ENCODE assay signal across 21 cellular contexts in genomic region chr5:151345187-151345807, GRCh38. TPM values are rescaled to one million over a fixed set of nuclear protein-coding genes. Genes with fewer than 3 reads are reported as not detected.
DNase-seq lines count a peak whose midpoint lies in the region; ATAC-seq, FAIRE-seq and TF ChIP-seq lines count a peak whose summit lies in the region.
"Had no signal": no experiment of that assay in that cellular context is flagged by ENCODE, and none has a peak within 500 bp of the region (broad histone marks: within the 10 kb centered on the region; RNA-seq: fewer than 3 reads in every experiment).

No MANE protein-coding gene starts in this region.

- CTCF ChIA-PET in H1 (lab: Charles Lee; ENCODE audit: partially characterized antibody): interaction anchor here (0.7 to 1.7 kb wide), 5 partner anchors 10 to 230 kb away, joined by 3 to 5 read pairs (median 3); no protein-coding TSS in a partner anchor

- H3K9me3 ChIP-seq in H1 (ENCODE audit: insufficient read depth in 2 of 2, low read depth in 1 of 2, low read length in 1 of 2) (no peaks in the 10 kb centered on the region), neural progenitor cell (ENCODE audit: low read depth) (no peaks in the 10 kb centered on the region), skeletal muscle tissue (ENCODE audit: control insufficient read depth in 3 of 3, low read length in 3 of 3) (no peaks in the 10 kb centered on the region)

- no peak overlapping the region for H3K14ac ChIP-seq in H1 (ENCODE audit: insufficient read length)

- FAIRE-seq in H1 (lab: Jason Lieb, UNC): no peak
- FAIRE-seq: A204.1, GM12892 had no signal

- H4K8ac ChIP-seq in H1 (ENCODE audit: extremely low read depth, insufficient read depth, low read length): no peak overlapping the region

- no peak for TF ChIP-seq RAD21 in H1 (IDR thresholded peaks at IDR 0.05 in 1 of 2, conservative IDR thresholded peaks at IDR 0.05 in 1 of 2; ENCODE audit: low read depth in 2 of 2, low read length in 2 of 2)

- DNase-seq in H7 (peak; percentile 39), H1 (ENCODE audit: low read depth in 1 of 2, low spot score in 2 of 2) (no peak), neural progenitor cell (ENCODE audit: low spot score) (peak; percentile 27), type B pancreatic cell (ENCODE audit: extremely low spot score, unreplicated experiment) (no peak)
- DNase-seq in activated naive CD4-positive, alpha-beta T cell treated with Interleukin-2 at 50 U/mL for 16 hours: no peak
- DNase-seq: CD8-positive, alpha-beta memory T cell; DMS79; Karpas-422; MM.1S; NCI-H1092 treated with DMSO at 0.1 percent for 48 hours; NCI-H146; NCI-H2029 treated with DMSO at 0.1 percent for 48 hours; NCI-H2171; NCI-H526 had no signal

- H3K4me2 ChIP-seq in H1 (ENCODE audit: insufficient read depth in 1 of 2, low read depth in 2 of 2, low read length in 2 of 2) (peak overlapping the region; percentile 21 to 29; a peak in 3 of 4 replicates), neural progenitor cell (peak overlapping the region; percentile 61)

- TF ChIP-seq POLR2A in H1 (IDR thresholded peaks at IDR 0.05; ENCODE audit: control extremely low read depth in 1 of 2, low read depth in 2 of 2, low read length in 2 of 2): no peak

- POLR2A ChIA-PET in H1 (lab: Charles Lee; ENCODE audit: partially characterized antibody): no interaction called here

- H3K4me1 ChIP-seq in H1 (replicated peaks in 1 of 4; ENCODE audit: control insufficient read depth in 3 of 4, insufficient read depth in 4 of 4, low read length in 3 of 4) (peaks cover 4 to 22% (median 18%) of the 10 kb centered on the region in 4 experiments; a peak in 5 of 7 replicates), neural progenitor cell (peaks cover 45% of the 10 kb centered on the region), skeletal muscle tissue (ENCODE audit: control insufficient read depth in 3 of 3, insufficient read depth in 3 of 3, low read length in 3 of 3) (peaks cover 26 to 43% (median 28%) of the 10 kb centered on the region in 3 donors)

- H3K36me3 Mint-ChIP-seq in neural progenitor cell (no peaks in the 10 kb centered on the region), type B pancreatic cell (no peaks in the 10 kb centered on the region)
- H3K36me3 Mint-ChIP-seq: CD8-positive, alpha-beta memory T cell had no signal

- H3K23me2 ChIP-seq in H1 (ENCODE audit: low read depth, low read length): no peaks in the 10 kb centered on the region

- H3K4me3 ChIP-seq in H7 (ENCODE audit: insufficient read depth, low read depth, low read length) (no peak overlapping the region), H1 (ENCODE audit: extremely low read depth in 1 of 4, insufficient read depth in 2 of 4, low read depth in 3 of 4, low read length in 4 of 4) (peak overlapping the region in 1 of 4 experiments; percentile 15; a peak in 1 of 8 replicates), neural progenitor cell (peak overlapping the region; percentile 25), skeletal muscle tissue (ENCODE audit: low read length in 3 of 3) (peak overlapping the region; percentile 78 to 91 (median 84))

- no peak for ATAC-seq in HG03196 (IDR thresholded peaks at IDR 0.05; ENCODE audit: unreplicated experiment)

- H3K27me3 Mint-ChIP-seq in neural progenitor cell (ENCODE audit: insufficient read depth, low read depth) (peaks cover 6% of the 10 kb centered on the region), type B pancreatic cell (peaks cover 72% of the 10 kb centered on the region)

- no peaks in the 10 kb centered on the region for H3K79me1 ChIP-seq in H1 (ENCODE audit: low read depth, low read length)

- no peak overlapping the region for H2BK5ac ChIP-seq in H1 (ENCODE audit: low read depth, low read length)

- H2BK120ac ChIP-seq in H1 (replicated peaks; ENCODE audit: low read depth, low read length): no peak overlapping the region

- H4K5ac ChIP-seq in H1 (ENCODE audit: insufficient read length, low read depth, low read length): no peak overlapping the region

- H3K4me3 Mint-ChIP-seq in neural progenitor cell (no peak overlapping the region), type B pancreatic cell (no peak overlapping the region)
- H3K4me3 Mint-ChIP-seq: CD8-positive, alpha-beta memory T cell had no signal

- no peaks in the 10 kb centered on the region for H3K9me3 Mint-ChIP-seq in neural progenitor cell
- H3K9me3 Mint-ChIP-seq in type B pancreatic cell: no peaks in the 10 kb centered on the region
- H3K9me3 Mint-ChIP-seq: CD8-positive, alpha-beta memory T cell had no signal

- TF ChIP-seq CTCF in H1 (IDR thresholded peaks at IDR 0.05; ENCODE audit: control extremely low read depth in 1 of 3, insufficient read depth in 1 of 3, low read depth in 1 of 3, low read length in 3 of 3): no peak
- no peak for TF ChIP-seq CTCF in neural progenitor cell (IDR thresholded peaks at IDR 0.05)
- no peak for TF ChIP-seq CTCF in type B pancreatic cell (conservative IDR thresholded peaks at IDR 0.05)

- no peak overlapping the region for H3K23ac ChIP-seq in H1 (ENCODE audit: insufficient read length)

- no peak overlapping the region for H3K56ac ChIP-seq in H1 (replicated peaks; ENCODE audit: insufficient read length, low read depth, low read length)

- 43% methylated on average over 11 of the region's 11 CpGs; no CpG with 5 or more reads in 1 of the 2 experiments for WGBS in H1 (ENCODE audit: extremely low coverage in 1 of 2, insufficient coverage in 1 of 2, insufficient read length in 1 of 2, insufficient replicate concordance in 2 of 2, low coverage in 1 of 2, low lambda C conversion rate in 2 of 2, missing lambda C conversion rate in 1 of 2), 2 experiments

- H3K4me1 Mint-ChIP-seq in neural progenitor cell (peaks cover 25% of the 10 kb centered on the region), type B pancreatic cell (ENCODE audit: unreplicated experiment) (peaks cover 9% of the 10 kb centered on the region)
- H3K4me1 Mint-ChIP-seq: CD8-positive, alpha-beta memory T cell had no signal

- no peak overlapping the region for H3K9ac ChIP-seq in H1 (replicated peaks in 1 of 4; ENCODE audit: extremely low read depth in 1 of 4, low read depth in 3 of 4, low read length in 3 of 4)
- H3K9ac ChIP-seq in neural progenitor cell: no peak overlapping the region
- peak overlapping the region; percentile 82 to 86 (median 86) for H3K9ac ChIP-seq in skeletal muscle tissue (ENCODE audit: low read depth in 1 of 3, low read length in 3 of 3)

- no peak overlapping the region for H4K91ac ChIP-seq in H1 (replicated peaks; ENCODE audit: insufficient read length, low read length)

- H3K4ac ChIP-seq in H1 (replicated peaks; ENCODE audit: insufficient read length, low read depth, low read length): no peak overlapping the region

- no peak for TF ChIP-seq EP300 in H1 (IDR thresholded peaks at IDR 0.05; ENCODE audit: borderline replicate concordance in 1 of 2, low read depth in 2 of 2, low read length in 2 of 2)

- H4K20me1 ChIP-seq in H1 (replicated peaks in 1 of 2; ENCODE audit: control insufficient read depth in 1 of 2, insufficient read depth in 2 of 2, low read length in 2 of 2): no peaks in the 10 kb centered on the region
- no peaks in the 10 kb centered on the region for H4K20me1 ChIP-seq in neural progenitor cell (ENCODE audit: low read depth)

- peaks cover 19% of the 10 kb centered on the region for H3F3A ChIP-seq in neural progenitor cell (ENCODE audit: low read depth)

- no peaks in the 10 kb centered on the region for H3K36me3 ChIP-seq in H7 (replicated peaks; ENCODE audit: control insufficient read depth, insufficient read depth, low read length)
- no peaks in the 10 kb centered on the region for H3K36me3 ChIP-seq in H1 (ENCODE audit: control insufficient read depth in 2 of 4, insufficient read depth in 4 of 4, low read length in 3 of 4)
- H3K36me3 ChIP-seq in neural progenitor cell: no peaks in the 10 kb centered on the region
- peaks cover 28 to 37% (median 37%) of the 10 kb centered on the region in 3 donors for H3K36me3 ChIP-seq in skeletal muscle tissue (ENCODE audit: control insufficient read depth in 3 of 3, insufficient read depth in 3 of 3, low read length in 3 of 3)

- H2AK5ac ChIP-seq in H1 (ENCODE audit: low read depth, low read length): no peak overlapping the region

- peak overlapping the region; percentile 18; the same call in 1 of the 2 replicates for H2AFZ ChIP-seq in H1 (ENCODE audit: low read length)
- peak overlapping the region; percentile 36 for H2AFZ ChIP-seq in neural progenitor cell (replicated peaks)

- no peak overlapping the region for H2BK20ac ChIP-seq in H1 (ENCODE audit: low read length)

- H3K27me3 ChIP-seq in H7 (ENCODE audit: control insufficient read depth, insufficient read depth, low read length) (peaks cover 1% of the 10 kb centered on the region; the same call in 1 of the 2 replicates), H1 (replicated peaks in 1 of 4; ENCODE audit: control insufficient read depth in 3 of 4, extremely low read depth in 1 of 4, insufficient read depth in 3 of 4, low read length in 3 of 4) (peaks cover under 1 to 20% (median 13%) of the 10 kb centered on the region in 4 experiments; a peak in 6 of 7 replicates), neural progenitor cell (peaks cover 66% of the 10 kb centered on the region), skeletal muscle tissue (ENCODE audit: control insufficient read depth in 3 of 3, insufficient read depth in 3 of 3, low read length in 3 of 3) (no peaks in the 10 kb centered on the region)

- H3K79me2 ChIP-seq in H1 (ENCODE audit: control insufficient read depth in 1 of 2, insufficient read depth in 2 of 2, low read length in 2 of 2): no peaks in the 10 kb centered on the region
- H3K79me2 ChIP-seq in neural progenitor cell (ENCODE audit: low read depth): no peaks in the 10 kb centered on the region

- H3K27ac ChIP-seq in H1 (ENCODE audit: low read depth, low read length): no peak overlapping the region
- H3K27ac ChIP-seq in neural progenitor cell: no peak overlapping the region
- peak overlapping the region; percentile 93 for H3K27ac ChIP-seq in skeletal muscle tissue (ENCODE audit: low read depth, low read length)

- H3K18ac ChIP-seq in H1 (ENCODE audit: extremely low read depth, low read length): no peak overlapping the region

- no peak overlapping the region for H2BK12ac ChIP-seq in H1 (ENCODE audit: low read depth, low read length)

- H3K27ac Mint-ChIP-seq in neural progenitor cell (no peak overlapping the region), type B pancreatic cell (no peak overlapping the region)
- H3K27ac Mint-ChIP-seq: CD8-positive, alpha-beta memory T cell had no signal

- no peak overlapping the region for H2BK15ac ChIP-seq in H1 (ENCODE audit: low read length)

RNA-seq across cellular contexts. Expression of gene SLC36A2, which starts 2.1 kb away (rescaled TPM):
- not detected in 2 replicates for total RNA-seq in H7 (2014; rRNA removed; shearing (Covaris generic))
- not detected in 2 replicates for total RNA-seq in H1 (2021; fragmentation: NEBNext Ultra II Directional; extraction: Animal tissue kit (Norgen Biotek cat#: 25700))
- 0.24 and 0.30 TPM in 2 replicates for polyA plus RNA-seq in H1 (2011; rRNA removed)
- polyA plus RNA-seq in H1 (2011; cell fraction: cytosol; rRNA removed): 0.17 TPM
- 0.19 TPM for polyA plus RNA-seq in H1 (2011; cell fraction: nucleus; rRNA removed)
- 0.16 to 0.28 TPM (median 0.17 TPM) in 3 of 4 replicates, not detected in the other for polyA plus RNA-seq in H1 (2012, experiment 1 of 2)
- 0.05 TPM for polyA plus RNA-seq in H1 (2012, experiment 2 of 2)
- not detected for polyA plus RNA-seq in H1 (2013, experiment 1 of 2)
- polyA plus RNA-seq in H1 (2013, experiment 2 of 2): 0.04 TPM
- polyA minus RNA-seq in H1 (2011; rRNA and poly(A)+ RNA removed): 0.51 and 0.60 TPM in 2 replicates
- polyA minus RNA-seq in H1 (2011; cell fraction: cytosol; rRNA and poly(A)+ RNA removed): not detected
- polyA minus RNA-seq in H1 (2011; cell fraction: nucleus; rRNA and poly(A)+ RNA removed): not detected
- not detected in 2 replicates for total RNA-seq in neural progenitor cell (ENCODE audit: low replicate concordance)
- under 0.01 TPM for total RNA-seq in skeletal muscle tissue
- not detected in 2 replicates for total RNA-seq in type B pancreatic cell (ENCODE audit: low replicate concordance)
- total RNA-seq: CD8-positive, alpha-beta memory T cell; IMR-90 had no signal
- polyA plus RNA-seq: BJ; CD8-positive, alpha-beta memory T cell; IMR-90 had no signal

RNA-seq across cellular contexts. Expression of gene SLC36A3, which starts 41.7 kb away (rescaled TPM):
- total RNA-seq in H7 (2014; rRNA removed; shearing (Covaris generic)): not detected in 2 replicates
- not detected in 2 replicates for total RNA-seq in H1 (2021; fragmentation: NEBNext Ultra II Directional; extraction: Animal tissue kit (Norgen Biotek cat#: 25700))
- polyA plus RNA-seq in H1 (2011; rRNA removed): not detected in 2 replicates
- not detected for polyA plus RNA-seq in H1 (2011; cell fraction: cytosol; rRNA removed)
- polyA plus RNA-seq in H1 (2011; cell fraction: nucleus; rRNA removed): not detected
- not detected in 4 replicates for polyA plus RNA-seq in H1 (2012, experiment 1 of 2)
- not detected for polyA plus RNA-seq in H1 (2012, experiment 2 of 2)
- not detected for polyA plus RNA-seq in H1 (2013, experiment 1 of 2)
- polyA plus RNA-seq in H1 (2013, experiment 2 of 2): not detected
- not detected in 2 replicates for polyA minus RNA-seq in H1 (2011; rRNA and poly(A)+ RNA removed)
- not detected for polyA minus RNA-seq in H1 (2011; cell fraction: cytosol; rRNA and poly(A)+ RNA removed)
- not detected for polyA minus RNA-seq in H1 (2011; cell fraction: nucleus; rRNA and poly(A)+ RNA removed)
- total RNA-seq in neural progenitor cell (ENCODE audit: low replicate concordance) (not detected in 2 replicates), skeletal muscle tissue (not detected), type B pancreatic cell (ENCODE audit: low replicate concordance) (not detected in 2 replicates)
- total RNA-seq: CD8-positive, alpha-beta memory T cell; H4; IMR-90 had no signal
- polyA plus RNA-seq: BJ; CD8-positive, alpha-beta memory T cell; IMR-90 had no signal

Comparison
In these comparisons a context has a peak if more than half of its experiments do, and no peak if none do; other contexts are left out.
1. DNase-seq: peak in H7 (single experiment) and neural progenitor cell (single experiment); none in H1 (0 of 2), type B pancreatic cell (single experiment) and activated naive CD4-positive, alpha-beta T cell treated with Interleukin-2 at 50 U/mL for 16 hours (single experiment).
2. H3K9ac ChIP-seq: peak in skeletal muscle tissue (3 of 3); none in H1 (0 of 4) and neural progenitor cell (single experiment).